24 cellular contexts compared by ENCODE assay signal in genomic region chr5:43045236-43045635, GRCh38. TPM values are rescaled to one million over a fixed set of nuclear protein-coding genes. Genes with fewer than 3 reads are reported as not detected.
DNase-seq lines count a peak whose midpoint lies in the region; ATAC-seq, FAIRE-seq and TF ChIP-seq lines count a peak whose summit lies in the region.
"Had no signal": no experiment of that assay in that cellular context is flagged by ENCODE, and none has a peak within 500 bp of the region (broad histone marks: within the 10 kb centered on the region; RNA-seq: fewer than 3 reads in every experiment).

No MANE protein-coding gene starts in this region.

- H3K36me3 ChIP-seq in DND-41 (ENCODE audit: insufficient read depth, low read length) (peaks cover 7% of the 10 kb centered on the region; the same call in 1 of the 2 replicates), KOPT-K1 (ENCODE audit: insufficient read depth, low read length) (no peaks in the 10 kb centered on the region), astrocyte (ENCODE audit: insufficient read depth, low read length) (no peaks in the 10 kb centered on the region)
- H3K36me3 ChIP-seq: SJCRH30 had no signal

- peaks cover 26% of the 10 kb centered on the region for H3K27me3 Mint-ChIP-seq in astrocyte (ENCODE audit: low read depth, unreplicated experiment)
- no peaks in the 10 kb centered on the region for H3K27me3 Mint-ChIP-seq in naive thymus-derived CD8-positive, alpha-beta T cell
- H3K27me3 Mint-ChIP-seq: activated naive CD8-positive, alpha-beta T cell treated with anti-CD3 and anti-CD28 coated beads, Interleukin-2, amount 10 ng/mL, durations not matched to agents 7 days and 5 days had no signal

- no peak overlapping the region for H3K27ac ChIP-seq in DND-41 (ENCODE audit: low read length)
- peak overlapping the region; percentile 80 for H3K27ac ChIP-seq in KOPT-K1 (ENCODE audit: low read depth, low read length, poor library complexity, severe bottlenecking)
- H3K27ac ChIP-seq in astrocyte (ENCODE audit: low read depth, low read length), result no peak overlapping the region
- H3K27ac ChIP-seq: epithelial cell of prostate, PC-9, SJCRH30 had no signal

- FAIRE-seq in astrocyte (lab: Jason Lieb, UNC), result no peak

- no peak overlapping the region for H3K27ac Mint-ChIP-seq in astrocyte (ENCODE audit: unreplicated experiment)
- peak overlapping the region in 4 of 10 donors; percentile 5 to 33 (median 22) for H3K27ac Mint-ChIP-seq in naive thymus-derived CD8-positive, alpha-beta T cell
- H3K27ac Mint-ChIP-seq: activated CD8-positive, alpha-beta T cell treated with anti-CD3 and anti-CD28 coated beads, Interleukin-2, amount 10 ng/mL, durations not matched to agents 7 days and 5 days; activated naive CD8-positive, alpha-beta T cell treated with anti-CD3 and anti-CD28 coated beads, Interleukin-2, amount 10 ng/mL, durations not matched to agents 7 days and 5 days had no signal

- no peaks in the 10 kb centered on the region for H3K4me1 Mint-ChIP-seq in astrocyte (ENCODE audit: low read depth, unreplicated experiment)
- peaks cover 21 to 48% (median 46%) of the 10 kb centered on the region in 4 donors for H3K4me1 Mint-ChIP-seq in naive thymus-derived CD8-positive, alpha-beta T cell

- no peak for DNase-seq in DND-41
- DNase-seq in astrocyte (ENCODE audit: low read depth), result no peak
- DNase-seq in naive thymus-derived CD8-positive, alpha-beta T cell, result no peak
- DNase-seq in midbrain (lab: John Stamatoyannopoulos, UW), result no peak
- DNase-seq in left ventricle myocardium superior, result no peak
- no peak for DNase-seq in retina
- DNase-seq: activated CD8-positive, alpha-beta T cell treated with anti-CD3 and anti-CD28 coated beads, Interleukin-2, amount 10 ng/mL, durations not matched to agents 7 days and 5 days; activated naive CD8-positive, alpha-beta T cell treated with anti-CD3 and anti-CD28 coated beads, Interleukin-2, amount 10 ng/mL, durations not matched to agents 7 days and 5 days; activated T-cell treated with anti-CD3 and anti-CD28 coated beads, Interleukin-2, amount 50 U/mL, for 4 hours; COR-L47; EL; foreskin melanocyte; left colon; mucosa of descending colon; NCI-H226; PC-9; SJCRH30; stimulated activated CD4-positive, alpha-beta T cell treated with anti-CD3 and anti-CD28 coated beads, Interleukin-1b, Interleukin-23, amount 100 ng/mL, for 48 hours; stimulated activated naive CD8-positive, alpha-beta T cell treated with anti-CD3 and anti-CD28 coated beads, Interleukin-15, Interleukin-2, amounts not matched to agents 100 U/mL and 50 U/mL, for 24 hours; trophoblast cell had no signal

- H4K20me1 ChIP-seq in DND-41 (ENCODE audit: insufficient read depth, low read length) (peaks cover 5% of the 10 kb centered on the region; the same call in 1 of the 2 replicates), astrocyte (ENCODE audit: insufficient read depth, low read length) (peaks cover 12% of the 10 kb centered on the region)

- H3K79me2 ChIP-seq in DND-41 (ENCODE audit: insufficient read depth, low read length), result peaks cover 78% of the 10 kb centered on the region
- H3K79me2 ChIP-seq in astrocyte (ENCODE audit: insufficient read depth, low read length), result peaks cover 69% of the 10 kb centered on the region
- H3K79me2 ChIP-seq: parathyroid adenoma had no signal

- POLR2A ChIA-PET in naive thymus-derived CD8-positive, alpha-beta T cell (lab: Charles Lee), result interaction anchor here (2.5 to 12.3 kb wide), 3 partner anchors 21 to 51 kb away, joined by 18 to 735 read pairs (median 619); no protein-coding TSS in a partner anchor

- peaks cover 2% of the 10 kb centered on the region for H3K36me3 Mint-ChIP-seq in astrocyte (ENCODE audit: low read depth, unreplicated experiment)
- peaks cover 3 to 18% (median 16%) of the 10 kb centered on the region in 3 donors for H3K36me3 Mint-ChIP-seq in naive thymus-derived CD8-positive, alpha-beta T cell

- H3K4me1 ChIP-seq in DND-41 (ENCODE audit: insufficient read depth, low read length) (peaks cover 35% of the 10 kb centered on the region), astrocyte (ENCODE audit: insufficient read depth, low read length) (peaks cover 19% of the 10 kb centered on the region)
- H3K4me1 ChIP-seq: parathyroid adenoma, SJCRH30 had no signal

- ATAC-seq in DND-41 (ENCODE audit: insufficient read depth, low read depth) (no peak), HG03108 (IDR thresholded peaks at IDR 0.05; ENCODE audit: unreplicated experiment) (no peak), left ventricle myocardium superior (no peak)
- ATAC-seq in naive thymus-derived CD8-positive, alpha-beta T cell, result no peak
- ATAC-seq: activated CD8-positive, alpha-beta T cell treated with anti-CD3 and anti-CD28 coated beads, Interleukin-2, amount 10 ng/mL, durations not matched to agents 7 days and 5 days; activated T-cell treated with anti-CD3 and anti-CD28 coated beads, Interleukin-2, amount 50 U/mL, for 4 hours; left colon; mucosa of descending colon; stimulated activated naive CD8-positive, alpha-beta T cell treated with anti-CD3 and anti-CD28 coated beads, Interleukin-15, Interleukin-2, amounts not matched to agents 100 U/mL and 50 U/mL, for 24 hours had no signal

- H3K27me3 ChIP-seq in DND-41 (ENCODE audit: insufficient read depth, low read length, poor library complexity), result no peaks in the 10 kb centered on the region
- no peaks in the 10 kb centered on the region for H3K27me3 ChIP-seq in astrocyte (ENCODE audit: insufficient read depth, low read length)
- H3K27me3 ChIP-seq: SJCRH30 had no signal

- H3K9me3 ChIP-seq in DND-41 (ENCODE audit: insufficient read depth, low read length, severe bottlenecking) (no peaks in the 10 kb centered on the region), KOPT-K1 (ENCODE audit: insufficient read depth, low read length, poor library complexity, severe bottlenecking) (no peaks in the 10 kb centered on the region), astrocyte (ENCODE audit: insufficient read depth, low read depth, low read length) (no peaks in the 10 kb centered on the region)
- H3K9me3 ChIP-seq: mucosa of descending colon, SJCRH30 had no signal

- H2AFZ ChIP-seq in DND-41 (ENCODE audit: low read depth, low read length) (no peak overlapping the region), astrocyte (ENCODE audit: low read depth, low read length) (no peak overlapping the region)
- H2AFZ ChIP-seq: parathyroid adenoma, PC-9 had no signal

- no peak overlapping the region for H3K9ac ChIP-seq in DND-41 (ENCODE audit: low read depth, low read length)
- no peak overlapping the region for H3K9ac ChIP-seq in astrocyte (ENCODE audit: low read length)
- H3K9ac ChIP-seq: parathyroid adenoma had no signal

- intact Hi-C loops in left ventricle myocardium superior (cut with micrococcal nuclease), result no loop called here

- peak overlapping the region; percentile 53; the same call in 1 of the 2 replicates for H3K4me2 ChIP-seq in DND-41 (ENCODE audit: insufficient read depth, low read length)
- H3K4me2 ChIP-seq in astrocyte (ENCODE audit: low read length), result peak overlapping the region; percentile 84
- H3K4me2 ChIP-seq: PC-9 had no signal

- no peak overlapping the region for H3K4me3 Mint-ChIP-seq in astrocyte (ENCODE audit: unreplicated experiment)
- H3K4me3 Mint-ChIP-seq in naive thymus-derived CD8-positive, alpha-beta T cell, result peak overlapping the region in 6 of 10 donors; percentile 18 to 65 (median 50)
- H3K4me3 Mint-ChIP-seq: activated naive CD8-positive, alpha-beta T cell treated with anti-CD3 and anti-CD28 coated beads, Interleukin-2, amount 10 ng/mL, durations not matched to agents 7 days and 5 days; activated T-cell treated with anti-CD3 and anti-CD28 coated beads, Interleukin-2, amount 50 U/mL, for 4 hours had no signal

- H3K4me3 ChIP-seq in DND-41 (ENCODE audit: low read depth in 1 of 2, low read length in 2 of 2), result no peak overlapping the region
- no peak overlapping the region for H3K4me3 ChIP-seq in astrocyte (ENCODE audit: insufficient read depth, low read depth, low read length)
- H3K4me3 ChIP-seq: mucosa of descending colon, PC-9, SJCRH30 had no signal

- TF ChIP-seq CTCF in DND-41 (IDR thresholded peaks at IDR 0.05; ENCODE audit: borderline replicate concordance, extremely low read depth, low read length, poor library complexity, severe bottlenecking) (no peak), astrocyte (IDR thresholded peaks at IDR 0.05; ENCODE audit: insufficient read depth, low read depth, low read length) (no peak)

- H3K9me3 Mint-ChIP-seq in astrocyte (ENCODE audit: unreplicated experiment), result no peaks in the 10 kb centered on the region
- peaks cover 0 to 12% (median 0%) of the 10 kb centered on the region in 9 donors for H3K9me3 Mint-ChIP-seq in naive thymus-derived CD8-positive, alpha-beta T cell
- H3K9me3 Mint-ChIP-seq: activated naive CD8-positive, alpha-beta T cell treated with anti-CD3 and anti-CD28 coated beads, Interleukin-2, amount 10 ng/mL, durations not matched to agents 7 days and 5 days; activated T-cell treated with anti-CD3 and anti-CD28 coated beads, Interleukin-2, amount 50 U/mL, for 4 hours had no signal

RNA-seq across cellular contexts. Expression of gene ANXA2R, which starts 5.1 kb away (rescaled TPM):
- total RNA-seq in astrocyte (0.50 and 0.77 TPM in 2 replicates), left ventricle myocardium superior (1.2 TPM)
- 10 to 100 TPM; 65.9 to 72.7 TPM for total RNA-seq in naive thymus-derived CD8-positive, alpha-beta T cell
- polyA plus RNA-seq in naive thymus-derived CD8-positive, alpha-beta T cell, result 10 to 100 TPM; 51.5 to 69.8 (median 54.8) TPM

Comparison
In these comparisons a context has a peak if more than half of its experiments do, and no peak if none do; other contexts are left out.
1. RNA of gene ANXA2R, which starts 5.1 kb away (total RNA-seq): 65.9 to 72.7 TPM in naive thymus-derived CD8-positive, alpha-beta T cell; 1.2 TPM in left ventricle myocardium superior (single experiment) and 0.50 to 0.77 TPM in astrocyte; every median in the first group is over 10 times any median in the second.